Comparison of ENCODE assay signal across 35 cellular contexts in genomic region chr9:33245341-33245740, GRCh38. TPM values are rescaled to one million over a fixed set of nuclear protein-coding genes. Genes with fewer than 3 reads are reported as not detected.
"Had no signal": no experiment of that assay in that cellular context is flagged by ENCODE, and none has a peak within 500 bp of the region (broad histone marks: within the 10 kb centered on the region; RNA-seq: fewer than 3 reads in every experiment).

No MANE protein-coding gene starts in this region.

- H3K27me3 Mint-ChIP-seq: stimulated activated naive CD8-positive, alpha-beta T cell treated with anti-CD3 and anti-CD28 coated beads, Interleukin-15, amount 100 ng/mL, for 72 hours had no signal

- H3K27me3 ChIP-seq: colonic mucosa, foreskin keratinocyte, heart left ventricle, hepatocyte, left lung, neural progenitor cell, right atrium auricular region, thyroid gland had no signal

- H3K79me2 ChIP-seq: hepatocyte had no signal

- H3K4me2 ChIP-seq: hepatocyte, neural progenitor cell had no signal

- ATAC-seq: foreskin keratinocyte; gastroesophageal sphincter; heart left ventricle; left lung; naive thymus-derived CD4-positive, alpha-beta T cell; stimulated activated naive CD8-positive, alpha-beta T cell treated with anti-CD3 and anti-CD28 coated beads, Interleukin-15, amount 100 ng/mL, for 72 hours had no signal

- DNase-seq: colonic mucosa; dermis blood vessel endothelial cell; effector memory CD4-positive, alpha-beta T cell; foreskin keratinocyte; heart left ventricle; kidney; left lung; mesenchymal stem cell; midbrain; naive thymus-derived CD4-positive, alpha-beta T cell; nucleus accumbens; stimulated activated CD4-positive, alpha-beta T cell treated with anti-CD3 and anti-CD28 coated beads, Interleukin-15, amount 100 ng/mL, for 24 hours; stimulated activated CD4-positive, alpha-beta T cell treated with anti-CD3 and anti-CD28 coated beads, Interleukin-2, amount 100 ng/mL, for 48 hours; stimulated activated naive CD4-positive, alpha-beta T cell; stimulated activated naive CD8-positive, alpha-beta T cell treated with anti-CD3 and anti-CD28 coated beads, Interleukin-15, amount 100 ng/mL, for 72 hours; thyroid gland; trophoblast cell had no signal

- H2AFZ ChIP-seq: hepatocyte, neural progenitor cell had no signal

- H3K27ac Mint-ChIP-seq: nephron, neural progenitor cell had no signal

- H3K36me3 ChIP-seq: colonic mucosa, neural progenitor cell, prostate gland, thyroid gland had no signal

- H3K9ac ChIP-seq: neural progenitor cell had no signal

- H3K9me3 Mint-ChIP-seq: naive thymus-derived CD4-positive, alpha-beta T cell; nephron; neural progenitor cell; stimulated activated naive CD8-positive, alpha-beta T cell treated with anti-CD3 and anti-CD28 coated beads, Interleukin-15, amount 100 ng/mL, for 72 hours had no signal

- H3K4me3 Mint-ChIP-seq: naive thymus-derived CD4-positive, alpha-beta T cell; nephron; neural progenitor cell; stimulated activated naive CD8-positive, alpha-beta T cell treated with anti-CD3 and anti-CD28 coated beads, Interleukin-15, amount 100 ng/mL, for 72 hours had no signal

- H3K4me1 Mint-ChIP-seq: nephron, neural progenitor cell had no signal

- H3K9me3 ChIP-seq: colonic mucosa, esophagus muscularis mucosa, gastroesophageal sphincter, heart left ventricle, left lung, prostate gland, right atrium auricular region, thyroid gland had no signal

- FAIRE-seq: endothelial cell of umbilical vein, kidney had no signal

- H3K4me3 ChIP-seq: colonic mucosa, esophagus muscularis mucosa, gastroesophageal sphincter, heart left ventricle, hepatocyte, left lung, neural progenitor cell, prostate gland, right atrium auricular region, skin epidermis, thyroid gland had no signal

- H3K4me1 ChIP-seq: colonic mucosa, esophagus muscularis mucosa, foreskin keratinocyte, gastroesophageal sphincter, left lung, neural progenitor cell, prostate gland, right atrium auricular region, thyroid gland had no signal

- H3K27ac ChIP-seq: esophagus muscularis mucosa, foreskin keratinocyte, gastroesophageal sphincter, heart left ventricle, hepatocyte, left lung, neural progenitor cell, prostate gland, right atrium auricular region, skin epidermis, thyroid gland had no signal

RNA-seq across cellular contexts. Expression of gene SPINK4, which starts 5.4 kb away (rescaled TPM):
- total RNA-seq: chondrocyte; dermis blood vessel endothelial cell; endothelial cell of umbilical vein; epithelial cell of proximal tubule; esophagus muscularis mucosa; fibroblast of lung; foreskin keratinocyte; gastroesophageal sphincter; heart left ventricle; hepatocyte; kidney; left lung; lower leg skin; lung microvascular endothelial cell; naive thymus-derived CD4-positive, alpha-beta T cell; osteocyte; prostate gland; right atrium auricular region; subcutaneous adipose tissue; temporal lobe; thyroid gland; urinary bladder had no signal
- polyA plus RNA-seq: endothelial cell of umbilical vein; fibroblast of lung; foreskin keratinocyte; heart left ventricle; hepatocyte; naive thymus-derived CD4-positive, alpha-beta T cell had no signal
